In genomic region chr3:129591932-129592331, GRCh38 we compare ENCODE assay signal across 13 cellular contexts. TPM values are rescaled to one million over a fixed set of nuclear protein-coding genes. Genes with fewer than 3 reads are reported as not detected.
DNase-seq lines count a peak whose midpoint lies in the region; ATAC-seq and TF ChIP-seq lines count a peak whose summit lies in the region.
"Had no signal": no experiment of that assay in that cellular context is flagged by ENCODE, and none has a peak within 500 bp of the region (broad histone marks: within the 10 kb centered on the region; RNA-seq: fewer than 3 reads in every experiment).

No MANE protein-coding gene starts in this region.

- no peak overlapping the region for H3K27ac ChIP-seq in Karpas-422 (ENCODE audit: low read length)
- peak overlapping the region; percentile 65 for H3K27ac ChIP-seq in colonic mucosa
- H3K27ac ChIP-seq in mesodermal cell (ENCODE audit: low read depth, low read length, severe bottlenecking), result peak overlapping the region; percentile 0
- peak overlapping the region; percentile 86 for H3K27ac ChIP-seq in testis

- peaks cover 18% of the 10 kb centered on the region for H3K4me1 Mint-ChIP-seq in activated naive CD8-positive, alpha-beta T cell treated with anti-CD3 and anti-CD28 coated beads for 36 hours

- ATAC-seq in GM21390 (IDR thresholded peaks at IDR 0.05; ENCODE audit: unreplicated experiment), result no peak
- ATAC-seq: effector memory CD8-positive, alpha-beta T cell had no signal

- TF ChIP-seq CTCF in colonic mucosa (IDR thresholded peaks at IDR 0.05) (no peak), testis (IDR thresholded peaks at IDR 0.05) (no peak)

- H3K36me3 ChIP-seq in Karpas-422 (ENCODE audit: insufficient read depth, low read length) (no peaks in the 10 kb centered on the region), colonic mucosa (no peaks in the 10 kb centered on the region), mesodermal cell (ENCODE audit: control insufficient read depth, insufficient read depth, low read length) (peaks cover 51% of the 10 kb centered on the region), testis (ENCODE audit: low read depth, missing control alignments) (no peaks in the 10 kb centered on the region)

- WGBS in mesodermal cell (ENCODE audit: insufficient coverage in 2 of 2), 2 experiments, result 44 to 68% methylated on average over 1 to 5 of the region's 8 CpGs
- 56 to 63% methylated on average over 7 to 8 of the region's 8 CpGs for WGBS in testis, 2 donors

- no peaks in the 10 kb centered on the region for H3K9me3 Mint-ChIP-seq in activated naive CD8-positive, alpha-beta T cell treated with anti-CD3 and anti-CD28 coated beads for 36 hours
- H3K9me3 Mint-ChIP-seq: activated naive CD8-positive, alpha-beta T cell treated with anti-CD3 and anti-CD28 coated beads, Interleukin-2, amount 10 ng/mL, durations not matched to agents 7 days and 5 days; effector memory CD8-positive, alpha-beta T cell; T-helper 1 cell treated with Interleukin-12 subunit alpha and Interleukin-12 subunit beta and Interleukin-4 antibody, amounts not matched to agents 30 μg/mL and 1 μg/mL, for 36 hours had no signal

- peak overlapping the region; percentile 38 for H3K4me2 ChIP-seq in Karpas-422 (ENCODE audit: low read depth, low read length, poor library complexity, severe bottlenecking)

- no peak for TF ChIP-seq POLR2A in testis (IDR thresholded peaks at IDR 0.05)

- peaks cover 33% of the 10 kb centered on the region for H3K27me3 Mint-ChIP-seq in activated naive CD8-positive, alpha-beta T cell treated with anti-CD3 and anti-CD28 coated beads for 36 hours
- H3K27me3 Mint-ChIP-seq: effector memory CD8-positive, alpha-beta T cell had no signal

- no peaks in the 10 kb centered on the region for H3K36me3 Mint-ChIP-seq in activated naive CD8-positive, alpha-beta T cell treated with anti-CD3 and anti-CD28 coated beads for 36 hours
- H3K36me3 Mint-ChIP-seq: activated naive CD8-positive, alpha-beta T cell treated with anti-CD3 and anti-CD28 coated beads, Interleukin-2, amount 10 ng/mL, durations not matched to agents 7 days and 5 days had no signal

- no peak overlapping the region for H2AFZ ChIP-seq in Karpas-422 (ENCODE audit: low read length)

- no peaks in the 10 kb centered on the region for H3K27me3 ChIP-seq in Karpas-422 (ENCODE audit: low read length)
- H3K27me3 ChIP-seq in colonic mucosa, result no peaks in the 10 kb centered on the region
- no peaks in the 10 kb centered on the region for H3K27me3 ChIP-seq in testis

- intact Hi-C loops in colonic mucosa (cut with DNase I) (no loop called here), testis (cut with DNase I; ENCODE audit: low total_unique reads) (no loop called here)

- no peak overlapping the region for H3K4me3 ChIP-seq in Karpas-422 (ENCODE audit: low read length)
- no peak overlapping the region for H3K4me3 ChIP-seq in colonic mucosa
- no peak overlapping the region for H3K4me3 ChIP-seq in mesodermal cell (ENCODE audit: extremely low read depth, insufficient read depth, low read length, poor library complexity, severe bottlenecking)
- H3K4me3 ChIP-seq in testis, result no peak overlapping the region

- no peaks in the 10 kb centered on the region; the same call in 1 of the 2 replicates for H4K20me1 ChIP-seq in Karpas-422 (ENCODE audit: insufficient read depth, low read depth, low read length)

- H3K9me3 ChIP-seq in Karpas-422 (ENCODE audit: low read length) (no peaks in the 10 kb centered on the region), colonic mucosa (no peaks in the 10 kb centered on the region), mesodermal cell (ENCODE audit: control insufficient read depth, low read length) (no peaks in the 10 kb centered on the region), testis (no peaks in the 10 kb centered on the region)

- H3K9me2 ChIP-seq in Karpas-422 (replicated peaks; ENCODE audit: insufficient read depth, low read length), result no peaks in the 10 kb centered on the region

- H3K4me1 ChIP-seq in Karpas-422 (ENCODE audit: low read length) (peaks cover 12% of the 10 kb centered on the region; the same call in 1 of the 2 replicates), colonic mucosa (peaks cover 4% of the 10 kb centered on the region), mesodermal cell (ENCODE audit: control insufficient read depth, insufficient read depth, low read length, poor library complexity, severe bottlenecking) (peaks cover 76% of the 10 kb centered on the region), testis (peaks cover 85% of the 10 kb centered on the region)

- no peaks in the 10 kb centered on the region for H3K79me2 ChIP-seq in Karpas-422 (ENCODE audit: low read length)

- no peak overlapping the region for H3K4me3 Mint-ChIP-seq in activated naive CD8-positive, alpha-beta T cell treated with anti-CD3 and anti-CD28 coated beads for 36 hours
- H3K4me3 Mint-ChIP-seq: activated naive CD8-positive, alpha-beta T cell treated with anti-CD3 and anti-CD28 coated beads, Interleukin-2, amount 10 ng/mL, durations not matched to agents 7 days and 5 days; effector memory CD8-positive, alpha-beta T cell; T-helper 1 cell treated with Interleukin-12 subunit alpha and Interleukin-12 subunit beta and Interleukin-4 antibody, amounts not matched to agents 30 μg/mL and 1 μg/mL, for 36 hours had no signal

- DNase-seq in Karpas-422 (no peak), colonic mucosa (no peak), testis (no peak)
- DNase-seq in effector CD4-positive, alpha-beta T cell, result no peak
- no peak for DNase-seq in activated naive CD8-positive, alpha-beta T cell treated with anti-CD3 and anti-CD28 coated beads for 36 hours
- DNase-seq in stimulated activated naive CD4-positive, alpha-beta T cell treated with Interleukin-2 at 50 U/mL for 16 hours (lab: John Stamatoyannopoulos, UW), result no peak
- DNase-seq: activated naive CD8-positive, alpha-beta T cell treated with anti-CD3 and anti-CD28 coated beads, Interleukin-2, amount 10 ng/mL, durations not matched to agents 7 days and 5 days; effector memory CD8-positive, alpha-beta T cell; NCI-H1694 had no signal

- H3K27ac Mint-ChIP-seq in activated naive CD8-positive, alpha-beta T cell treated with anti-CD3 and anti-CD28 coated beads for 36 hours, result no peak overlapping the region
- H3K27ac Mint-ChIP-seq: activated naive CD8-positive, alpha-beta T cell treated with anti-CD3 and anti-CD28 coated beads, Interleukin-2, amount 10 ng/mL, durations not matched to agents 7 days and 5 days; T-helper 1 cell treated with Interleukin-12 subunit alpha and Interleukin-12 subunit beta and Interleukin-4 antibody, amounts not matched to agents 30 μg/mL and 1 μg/mL, for 36 hours had no signal

- H3K9ac ChIP-seq in Karpas-422 (ENCODE audit: low read length) (no peak overlapping the region), colonic mucosa (ENCODE audit: low read depth in 2 of 2, low read length in 2 of 2) (peak overlapping the region; percentile 12 to 34)

RNA-seq across cellular contexts. Expression of gene PLXND1, which starts 14.5 kb away (rescaled TPM):
- total RNA-seq in Karpas-422 (2014; rRNA removed; shearing (Covaris generic); ENCODE audit: low replicate concordance), result 0.52 TPM in 1 of 2 replicates, not detected in the other
- total RNA-seq in colonic mucosa (10 to 100 TPM; 25.6 to 26.7 TPM), testis (10 to 100 TPM; 50.2 to 87.8 TPM)
- polyA plus RNA-seq in mesodermal cell (2013, experiment 1 of 2), result 443 TPM
- 298 TPM for polyA plus RNA-seq in mesodermal cell (2013, experiment 2 of 2)
- 69.2 TPM for polyA plus RNA-seq in testis (ENCODE audit: insufficient read depth, low read depth, low replicate concordance)
- 1 to 10 TPM; 1.5 to 1.6 TPM for total RNA-seq in activated naive CD8-positive, alpha-beta T cell treated with anti-CD3 and anti-CD28 coated beads for 36 hours

RNA-seq across cellular contexts. Expression of gene H1-8, which starts 49.0 kb away (rescaled TPM):
- not detected in 2 replicates for total RNA-seq in Karpas-422 (2014; rRNA removed; shearing (Covaris generic); ENCODE audit: low replicate concordance)
- total RNA-seq in colonic mucosa, result not detected
- 2.0 TPM for polyA plus RNA-seq in mesodermal cell (2013, experiment 1 of 2)
- 3.0 TPM for polyA plus RNA-seq in mesodermal cell (2013, experiment 2 of 2)
- total RNA-seq in testis, result 1 to 10 TPM; 4.2 to 4.8 TPM
- 8.6 TPM for polyA plus RNA-seq in testis (ENCODE audit: insufficient read depth, low read depth, low replicate concordance)
- not detected for total RNA-seq in activated naive CD8-positive, alpha-beta T cell treated with anti-CD3 and anti-CD28 coated beads for 36 hours
- total RNA-seq: activated naive CD8-positive, alpha-beta T cell treated with anti-CD3 and anti-CD28 coated beads, Interleukin-2, amount 10 ng/mL, durations not matched to agents 7 days and 5 days; pulmonary artery endothelial cell had no signal

Comparison
In these comparisons a context has a peak if more than half of its experiments do, and no peak if none do; other contexts are left out.
1. RNA of gene PLXND1, which starts 14.5 kb away (total RNA-seq): 50.2 to 87.8 TPM in testis and 25.6 to 26.7 TPM in colonic mucosa; 1.5 to 1.6 TPM in activated naive CD8-positive, alpha-beta T cell treated with anti-CD3 and anti-CD28 coated beads for 36 hours and 0.52 TPM in Karpas-422; every median in the first group is over 10 times any median in the second.